In the genomic region with DNA sequence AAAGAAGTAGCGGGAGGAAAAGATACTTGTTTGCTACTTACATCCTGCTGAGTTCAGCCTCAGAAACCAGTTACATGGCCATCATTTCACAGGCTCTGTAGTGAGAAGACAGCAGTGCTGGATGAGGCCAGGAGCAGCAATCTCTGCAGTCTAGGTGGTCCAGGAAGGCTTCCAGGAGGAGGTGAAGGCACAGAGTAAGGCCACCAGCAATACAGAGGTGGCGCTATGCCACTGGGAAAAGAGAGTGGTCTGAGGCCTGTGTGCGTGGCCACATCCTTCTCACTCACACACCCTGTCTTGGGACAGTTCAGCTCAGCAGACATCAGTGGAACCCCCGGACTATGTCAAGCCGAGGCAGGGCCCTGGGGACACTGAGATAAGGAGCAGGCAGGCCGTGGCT, we compare ENCODE assay signal across 14 cellular contexts.
A peak's percentile ranks its signal among the peaks of the same experiment; 100 is the strongest.
DNase-seq lines count a peak whose midpoint lies in the region; TF ChIP-seq lines count a peak whose summit lies in the region.
"Had no signal": no experiment of that assay in that cellular context is flagged by ENCODE, and none has a peak within 500 bp of the region (broad histone marks: within the 10 kb centered on the region; RNA-seq: fewer than 3 reads in every experiment).

No MANE protein-coding gene starts in this region.

- no peaks in the 10 kb centered on the region for H3K9me3 Mint-ChIP-seq in HFFc6

- H3K27me3 ChIP-seq in BLaER1 treated with 17β-estradiol and CSF1 and Interleukin-3, amounts not matched to agents 10 nM and 100 nM: peaks cover 0 to 3% (median 0%) of the 10 kb centered on the region in 11 experiments; a peak in 2 of 22 replicates
- H3K27me3 ChIP-seq in neural cell (ENCODE audit: insufficient read depth, low read depth, low read length): no peaks in the 10 kb centered on the region
- H3K27me3 ChIP-seq: Peyer's patch, SJCRH30 had no signal

- TF ChIP-seq CTCF in HFFc6 (IDR thresholded peaks at IDR 0.05) (peak; percentile 16; the same call in 1 of the 2 replicates), astrocyte of the spinal cord (IDR thresholded peaks at IDR 0.05; ENCODE audit: low read depth, low read length) (peak; percentile 4), neural cell (IDR thresholded peaks at IDR 0.05; ENCODE audit: poor library complexity, severe bottlenecking) (no peak), lower leg skin (IDR thresholded peaks at IDR 0.05) (no peak)

- H2AFZ ChIP-seq in neural cell (ENCODE audit: low read depth, low read length): no peak overlapping the region

- intact Hi-C loops in lower leg skin (cut with DNase I; ENCODE audit: low total_unique reads): no loop called here

- peaks cover 4% of the 10 kb centered on the region for H3F3A ChIP-seq in neural cell (ENCODE audit: insufficient read depth, low read length, poor library complexity, severe bottlenecking)

- DNase-seq in HFFc6: no peak
- DNase-seq in astrocyte of the spinal cord (ENCODE audit: low read depth, low spot score): no peak
- DNase-seq in lower leg skin (ENCODE audit: low spot score in 2 of 2): no peak
- no peak for DNase-seq in NCI-H510A (lab: John Stamatoyannopoulos, UW)
- DNase-seq in T-helper 9 cell: no peak
- DNase-seq: DMS 273 treated with DMSO at 0.1 percent for 48 hours, MV-4-11, NCI-H1417 treated with DMSO at 0.1 percent for 48 hours, NCI-H2029 treated with DMSO at 0.1 percent for 48 hours, NCI-H524 treated with DMSO at 0.1 percent for 48 hours, Peyer's patch, SJCRH30 had no signal

- no peaks in the 10 kb centered on the region for H3K36me3 Mint-ChIP-seq in HFFc6 (ENCODE audit: low read depth)

- peaks cover 0 to 17% (median 0%) of the 10 kb centered on the region in 11 experiments; a peak in 4 of 22 replicates for H4K20me1 ChIP-seq in BLaER1 treated with 17β-estradiol and CSF1 and Interleukin-3, amounts not matched to agents 10 nM and 100 nM
- H4K20me1 ChIP-seq in neural cell (ENCODE audit: insufficient read depth): peaks cover 18% of the 10 kb centered on the region

- H3K9ac ChIP-seq in BLaER1 treated with 17β-estradiol and CSF1 and Interleukin-3, amounts not matched to agents 10 nM and 100 nM: no peak overlapping the region
- no peak overlapping the region for H3K9ac ChIP-seq in neural cell (ENCODE audit: low read length)

- H3K4me3 ChIP-seq in BLaER1 treated with 17β-estradiol and CSF1 and Interleukin-3, amounts not matched to agents 10 nM and 100 nM: no peak overlapping the region
- H3K4me3 ChIP-seq in astrocyte of the spinal cord (ENCODE audit: low read depth, low read length) (no peak overlapping the region), neural cell (ENCODE audit: low read length) (no peak overlapping the region), lower leg skin (ENCODE audit: low read depth, poor library complexity, severe bottlenecking) (no peak overlapping the region)
- H3K4me3 ChIP-seq: Peyer's patch, SJCRH30 had no signal

- H3K27me3 Mint-ChIP-seq in HFFc6 (ENCODE audit: insufficient read depth): peaks cover 2% of the 10 kb centered on the region

- peaks cover 32% of the 10 kb centered on the region for H3K4me1 Mint-ChIP-seq in HFFc6 (ENCODE audit: low read depth)

- no peak for TF ChIP-seq EP300 in neural cell (conservative IDR thresholded peaks at IDR 0.05; ENCODE audit: poor library complexity, severe bottlenecking)

- no peaks in the 10 kb centered on the region for H3K9me2 ChIP-seq in neural cell (ENCODE audit: insufficient read depth, low read length)

- no peak overlapping the region for H3K27ac ChIP-seq in BLaER1 treated with 17β-estradiol and CSF1 and Interleukin-3, amounts not matched to agents 10 nM and 100 nM
- H3K27ac ChIP-seq in neural cell (ENCODE audit: low read length): no peak overlapping the region
- H3K27ac ChIP-seq: Peyer's patch, SJCRH30 had no signal

- no peaks in the 10 kb centered on the region for H3K9me3 ChIP-seq in BLaER1 treated with 17β-estradiol and CSF1 and Interleukin-3, amounts not matched to agents 10 nM and 100 nM (replicated peaks in 1 of 11)
- no peaks in the 10 kb centered on the region for H3K9me3 ChIP-seq in neural cell (ENCODE audit: low read length)
- H3K9me3 ChIP-seq: Peyer's patch, SJCRH30 had no signal

- H3K4me2 ChIP-seq in BLaER1 treated with 17β-estradiol and CSF1 and Interleukin-3, amounts not matched to agents 10 nM and 100 nM: peak overlapping the region in 6 of 11 experiments; percentile 2 to 85 (median 26); a peak in 6 of 22 replicates
- no peak overlapping the region for H3K4me2 ChIP-seq in neural cell (ENCODE audit: low read length)

- TF ChIP-seq POLR2A in lower leg skin (IDR thresholded peaks at IDR 0.05): no peak

- peaks cover 43 to 69% (median 59%) of the 10 kb centered on the region in 10 experiments for H3K4me1 ChIP-seq in BLaER1 treated with 17β-estradiol and CSF1 and Interleukin-3, amounts not matched to agents 10 nM and 100 nM

- no peak for TF ChIP-seq RAD21 in neural cell (conservative IDR thresholded peaks at IDR 0.05)

- H3K4me3 Mint-ChIP-seq in HFFc6: no peak overlapping the region

- in situ Hi-C loops in astrocyte of the spinal cord (cut with HindIII; ENCODE audit: low sequenced_read_pairs): no loop called here

- H3K27ac Mint-ChIP-seq in HFFc6: no peak overlapping the region

- no peaks in the 10 kb centered on the region for H3K79me2 ChIP-seq in neural cell (replicated peaks; ENCODE audit: insufficient read depth, low read length)

- 73 to 78% methylated on average over 6 of the region's 6 CpGs for WGBS in lower leg skin, 2 donors

- no peaks in the 10 kb centered on the region for H3K36me3 ChIP-seq in BLaER1 treated with 17β-estradiol and CSF1 and Interleukin-3, amounts not matched to agents 10 nM and 100 nM
- no peaks in the 10 kb centered on the region for H3K36me3 ChIP-seq in neural cell (ENCODE audit: insufficient read depth, low read length)
- H3K36me3 ChIP-seq: Peyer's patch had no signal

TF ChIP-seq in neural cell, 6 proteins besides CTCF, POLR2A, EP300 and RAD21:
- TF ChIP-seq SMC3 (conservative IDR thresholded peaks at IDR 0.05; ENCODE audit: poor library complexity) (no peak), POLR2AphosphoS5 (IDR thresholded peaks at IDR 0.05) (peak; percentile 6), TAF1 (IDR thresholded peaks at IDR 0.05; ENCODE audit: low read depth) (no peak)

Comparison
In these comparisons a context has a peak if more than half of its experiments do, and no peak if none do; other contexts are left out.
1. CTCF ChIP-seq: peak in HFFc6 (single experiment) and astrocyte of the spinal cord (single experiment); none in neural cell (single experiment) and lower leg skin (0 of 3).